Comparison of ENCODE assay signal across 8 cellular contexts in the genomic region with DNA sequence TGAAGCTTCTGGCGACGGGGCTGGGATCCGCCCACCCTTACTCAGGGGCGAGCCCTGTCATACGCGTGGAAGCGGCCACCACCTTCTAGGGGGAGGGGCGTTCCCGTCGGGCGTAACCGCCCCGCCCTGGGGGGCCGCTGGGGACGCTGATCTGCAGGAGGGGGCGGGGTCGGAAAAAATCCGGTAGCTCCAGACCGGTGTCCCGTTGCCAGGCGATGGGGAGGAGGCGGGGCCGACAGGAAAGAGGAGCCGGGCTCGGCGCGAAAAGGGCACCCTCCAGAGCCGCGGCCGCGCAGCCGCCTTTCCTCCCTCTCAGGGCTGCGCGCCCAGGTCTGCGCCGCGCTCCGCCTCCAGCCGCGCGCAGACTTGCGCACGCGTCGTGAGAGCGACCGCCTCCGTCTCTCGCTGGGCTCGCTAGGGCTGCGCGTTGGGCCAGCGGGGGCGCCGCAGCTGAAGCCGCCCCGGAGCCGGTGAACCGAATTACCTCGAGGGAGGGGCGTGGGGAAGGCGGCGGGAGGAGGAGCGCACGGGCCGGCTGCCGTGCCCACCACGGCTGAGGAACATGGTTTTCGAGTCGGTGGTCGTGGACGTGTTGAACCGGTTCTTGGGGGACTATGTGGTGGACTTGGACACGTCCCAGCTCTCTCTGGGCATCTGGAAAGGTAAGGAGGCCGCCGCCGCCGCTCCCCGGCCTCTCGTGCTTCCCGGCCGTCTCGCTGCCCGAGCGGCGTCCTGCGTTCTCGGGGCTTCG. TPM values are rescaled to one million over a fixed set of nuclear protein-coding genes. Genes with fewer than 3 reads are reported as not detected.
DNase-seq lines count a peak whose midpoint lies in the region; ATAC-seq and TF ChIP-seq lines count a peak whose summit lies in the region.

Gene VPS13A (plus strand): TSS at position 392 of the 751 bp plus-strand sequence. CDS start 171 bp downstream, at position 563.

- peak within 1 kb of the TSS; percentile 97 for H3K4me2 ChIP-seq in parathyroid adenoma (ENCODE audit: low read length)

- H3K36me3 ChIP-seq in parathyroid adenoma (ENCODE audit: control insufficient read depth, insufficient read depth, low read length) (no peaks in the 10 kb centered on the region), tibial nerve (no peaks in the 10 kb centered on the region)

- ATAC-seq in HG02623 (IDR thresholded peaks at IDR 0.05; ENCODE audit: unreplicated experiment) (peak; percentile 77), Right ventricle myocardium inferior (peak; percentile 97)

- TF ChIP-seq EP300 in tibial nerve (IDR thresholded peaks at IDR 0.05), result peak in 1 of 2 donors; percentile 80

- H3K4me1 ChIP-seq in parathyroid adenoma, result no peaks in the 10 kb centered on the region
- H3K4me1 ChIP-seq in tibial nerve, result peaks cover 0 to 22% (median 4%) of the 10 kb centered on the region in 4 donors

- peaks cover 34% of the 10 kb centered on the region for H3K4me1 Mint-ChIP-seq in activated naive CD8-positive, alpha-beta T cell (ENCODE audit: low read depth)

- TF ChIP-seq POLR2A in tibial nerve (IDR thresholded peaks at IDR 0.05), result peak; percentile 39 to 43

- TF ChIP-seq CTCF in GM12864 (IDR thresholded peaks at IDR 0.05; ENCODE audit: low read depth, low read length, missing control alignments) (peak; percentile 3), parathyroid adenoma (IDR thresholded peaks at IDR 0.05) (peak; percentile 21), tibial nerve (IDR thresholded peaks at IDR 0.05) (peak in 4 of 5 experiments; percentile 14 to 22 (median 20))

- 0 to 1% methylated on average over 19 to 38 of the region's 89 CpGs for WGBS in tibial nerve, 2 donors

- H3K4me3 ChIP-seq in GM12864 (ENCODE audit: low read depth, low read length), result peak within 1 kb of the TSS; percentile 60
- H3K4me3 ChIP-seq in parathyroid adenoma (ENCODE audit: low read depth, low read length), result peak within 1 kb of the TSS; percentile 83
- peak within 1 kb of the TSS; percentile 62 to 79 (median 76) for H3K4me3 ChIP-seq in tibial nerve

- H3K9me3 Mint-ChIP-seq in activated naive CD8-positive, alpha-beta T cell (ENCODE audit: low read depth), result no peaks in the 10 kb centered on the region

- H3K27ac ChIP-seq in parathyroid adenoma (peak within 1 kb of the TSS; percentile 74), tibial nerve (peak within 1 kb of the TSS; percentile 70 to 86 (median 78))

- no peaks in the 10 kb centered on the region for H3K36me3 Mint-ChIP-seq in activated naive CD8-positive, alpha-beta T cell

- peak; percentile 60 for DNase-seq in GM12864 (ENCODE audit: low read depth)
- DNase-seq in NCI-H1092 treated with DMSO at 0.1 percent for 48 hours (lab: John Stamatoyannopoulos, UW), result peak; percentile 96
- DNase-seq in SKM-1 (lab: John Stamatoyannopoulos, UW; ENCODE audit: unreplicated experiment), result peak; percentile 50
- DNase-seq in Right ventricle myocardium inferior (ENCODE audit: missing footprints), result peak; percentile 95
- peak; percentile 73 to 76 for DNase-seq in tibial nerve (ENCODE audit: low spot score in 2 of 2)

- H3K79me2 ChIP-seq in parathyroid adenoma, result peaks cover 3% of the 10 kb centered on the region

- intact Hi-C loops in Right ventricle myocardium inferior (cut with DNase I), result loop anchor here (10.0 kb wide), 1 partner anchor 1493 kb away; no protein-coding TSS in a partner anchor

- peak within 1 kb of the TSS; percentile 94 for H2AFZ ChIP-seq in parathyroid adenoma

- H3K9ac ChIP-seq in parathyroid adenoma, result no peak within 1 kb of the TSS

- H3K27me3 ChIP-seq in parathyroid adenoma (ENCODE audit: control insufficient read depth, insufficient read depth, low read length) (no peaks in the 10 kb centered on the region), tibial nerve (no peaks in the 10 kb centered on the region)

- H3K27ac Mint-ChIP-seq in activated naive CD8-positive, alpha-beta T cell, result peak within 1 kb of the TSS; percentile 93

- no peaks in the 10 kb centered on the region for H3K9me3 ChIP-seq in parathyroid adenoma (ENCODE audit: control insufficient read depth, low read length)
- no peaks in the 10 kb centered on the region for H3K9me3 ChIP-seq in tibial nerve

- peak within 1 kb of the TSS; percentile 94 for H3K4me3 Mint-ChIP-seq in activated naive CD8-positive, alpha-beta T cell

- H3K27me3 Mint-ChIP-seq in activated naive CD8-positive, alpha-beta T cell, result no peaks in the 10 kb centered on the region

RNA-seq across cellular contexts. Expression of gene VPS13A, which starts in this region (rescaled TPM):
- total RNA-seq in Right ventricle myocardium inferior (36.2 TPM), tibial nerve (10 to 100 TPM; 24.6 to 31.0 (median 27.6) TPM)

Comparison
In these comparisons a context has a peak if more than half of its experiments do, and no peak if none do; other contexts are left out.
1. Peak in every context shown above with its lines: DNase-seq, ATAC-seq, H3K4me3 ChIP-seq and H3K27ac ChIP-seq.